Comparison of ENCODE assay signal across 24 cellular contexts in the genomic region with DNA sequence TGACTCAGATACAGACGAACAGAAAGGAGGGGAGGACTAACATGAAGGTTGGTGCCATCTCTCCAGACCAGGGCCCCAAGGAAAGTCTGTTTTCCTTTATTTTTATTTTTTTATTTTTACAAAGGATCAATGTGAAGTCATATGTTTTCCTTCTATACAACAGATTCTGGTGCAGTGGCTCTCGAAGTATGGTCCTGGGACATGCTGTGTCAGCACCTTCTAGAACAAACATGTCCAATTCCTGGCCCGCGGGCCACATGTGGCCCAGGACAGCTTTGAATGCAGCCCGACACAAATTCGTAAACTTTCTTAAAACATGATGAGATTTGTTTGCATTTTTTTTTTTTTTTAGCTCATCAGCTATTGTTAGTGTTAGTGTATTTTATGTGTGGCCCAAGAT.
DNase-seq lines count a peak whose midpoint lies in the region; ATAC-seq, FAIRE-seq and TF ChIP-seq lines count a peak whose summit lies in the region.
"Had no signal": no experiment of that assay in that cellular context is flagged by ENCODE, and none has a peak within 500 bp of the region (broad histone marks: within the 10 kb centered on the region; RNA-seq: fewer than 3 reads in every experiment).

No MANE protein-coding gene starts in this region.

- H3K4me2 ChIP-seq in A549 = no peak overlapping the region
- no peak overlapping the region for H3K4me2 ChIP-seq in K562 (ENCODE audit: insufficient read depth, low read length)
- H3K4me2 ChIP-seq in smooth muscle cell = peak overlapping the region; percentile 58

- no peak for ATAC-seq in A549
- ATAC-seq in K562 = no peak
- no peak for ATAC-seq in HG03439 (IDR thresholded peaks at IDR 0.05; ENCODE audit: unreplicated experiment)
- no peak for ATAC-seq in HG02678 (IDR thresholded peaks at IDR 0.05; ENCODE audit: unreplicated experiment)
- ATAC-seq: CD8-positive, alpha-beta T cell had no signal

- no peaks in the 10 kb centered on the region for H3K79me2 ChIP-seq in K562 (ENCODE audit: control insufficient read depth, insufficient read depth, low read length)
- H3K79me2 ChIP-seq in smooth muscle cell (ENCODE audit: low read depth) = no peaks in the 10 kb centered on the region

- CTCF ChIA-PET in A549 (lab: Yijun Ruan, JAX) = no interaction called here
- CTCF ChIA-PET in K562 (lab: Yijun Ruan, JAX; ENCODE audit: low intra/inter-chr PET ratio) = no interaction called here

- H3K27ac ChIP-seq in A549 (no peak overlapping the region), K562 (ENCODE audit: extremely low read depth, low read depth, low read length) (no peak overlapping the region), smooth muscle cell (ENCODE audit: low read depth) (peak overlapping the region; percentile 78)
- H3K27ac ChIP-seq: BLaER1, C4-2B had no signal

- TF ChIP-seq EP300 in A549 (IDR thresholded peaks at IDR 0.05) = no peak
- TF ChIP-seq EP300 in K562 (IDR thresholded peaks at IDR 0.05; ENCODE audit: low read length) = no peak

- H3K9me3 ChIP-seq in A549 = no peaks in the 10 kb centered on the region
- no peaks in the 10 kb centered on the region for H3K9me3 ChIP-seq in K562 (replicated peaks; ENCODE audit: control insufficient read depth, insufficient read depth, low read depth, low read length)
- H3K9me3 ChIP-seq in smooth muscle cell (replicated peaks; ENCODE audit: low read depth) = no peaks in the 10 kb centered on the region
- H3K9me3 ChIP-seq: BLaER1, Caco-2, HAP-1 had no signal

- H3K9ac ChIP-seq in K562 (ENCODE audit: insufficient read depth in 1 of 2, low read depth in 2 of 2, low read length in 2 of 2) (no peak overlapping the region), smooth muscle cell (ENCODE audit: low read depth) (no peak overlapping the region)
- H3K9ac ChIP-seq: BLaER1 had no signal

- peak overlapping the region; percentile 42; the same call in 1 of the 2 replicates for H3K27ac Mint-ChIP-seq in HFFc6
- H3K27ac Mint-ChIP-seq: B cell; CD4-positive, CD25-positive, alpha-beta regulatory T cell; CD8-positive, alpha-beta T cell had no signal

- H3K4me3 ChIP-seq in A549 = no peak overlapping the region
- H3K4me3 ChIP-seq in K562 = no peak overlapping the region
- H3K4me3 ChIP-seq in smooth muscle cell = no peak overlapping the region
- H3K4me3 ChIP-seq: BLaER1, HAP-1 had no signal

- DNase-seq in A549 (ENCODE audit: low read depth in 1 of 2, low spot score in 1 of 2) (no peak), HFFc6 (no peak), K562 (ENCODE audit: extremely low read depth in 1 of 4, low spot score in 3 of 4) (no peak), smooth muscle cell (lab: John Stamatoyannopoulos, UW; ENCODE audit: unreplicated experiment) (no peak), D341Med (ENCODE audit: low spot score) (no peak)
- DNase-seq: 8988T; Caco-2; CD4-positive, CD25-positive, alpha-beta regulatory T cell; CD8-positive, alpha-beta T cell; DMS 273 treated with DMSO at 0.1 percent for 48 hours; DMS79; EL; GF-D8; GOT3 had no signal

- POLR2A ChIA-PET in A549 (lab: Yijun Ruan, JAX) = no interaction called here
- POLR2A ChIA-PET in K562 (lab: Yijun Ruan, JAX) = no interaction called here

- FAIRE-seq in A549 (lab: Jason Lieb, UNC) (no peak), K562 (lab: Jason Lieb, UNC) (no peak)
- FAIRE-seq: D721Med, GM12891, GM18507, H54 had no signal

- WGBS in A549 (ENCODE audit: missing lambda C conversion rate) = 74% methylated on average over 6 of the region's 6 CpGs
- WGBS in K562 (ENCODE audit: insufficient coverage, low coverage, missing lambda C conversion rate) = 34% methylated on average over 6 of the region's 6 CpGs
- WGBS in smooth muscle cell (ENCODE audit: low lambda C conversion rate) = 80% methylated on average over 6 of the region's 6 CpGs

- TF ChIP-seq CTCF in A549 (IDR thresholded peaks at IDR 0.05) = no peak
- no peak for TF ChIP-seq CTCF in HFFc6 (IDR thresholded peaks at IDR 0.05)
- TF ChIP-seq CTCF in K562 (IDR thresholded peaks at IDR 0.05 in 2 of 3, conservative IDR thresholded peaks at IDR 0.05 in 1 of 3; ENCODE audit: insufficient read depth in 2 of 3, low read depth in 1 of 3, low read length in 3 of 3) = no peak
- no peak for TF ChIP-seq CTCF in smooth muscle cell (IDR thresholded peaks at IDR 0.05; ENCODE audit: borderline replicate concordance, insufficient read depth, poor library complexity, severe bottlenecking)

- TF ChIP-seq RAD21 in A549 (conservative IDR thresholded peaks at IDR 0.05 in 1 of 2, IDR thresholded peaks at IDR 0.05 in 1 of 2) (no peak), K562 (CRISPR knock-in tag; conservative IDR thresholded peaks at IDR 0.05 in 1 of 2, IDR thresholded peaks at IDR 0.05 in 1 of 2) (no peak)

- H3K36me3 Mint-ChIP-seq in HFFc6 (ENCODE audit: low read depth) = peaks cover 30% of the 10 kb centered on the region
- H3K36me3 Mint-ChIP-seq: CD4-positive, CD25-positive, alpha-beta regulatory T cell had no signal

- H3K4me1 ChIP-seq in A549 = no peaks in the 10 kb centered on the region
- H3K4me1 ChIP-seq in K562 (replicated peaks in 1 of 2; ENCODE audit: control insufficient read depth in 2 of 2, insufficient read depth in 2 of 2, low read length in 2 of 2) = peaks cover 0 to 4% of the 10 kb centered on the region in 2 experiments; a peak in 1 of 5 replicates
- peaks cover 9% of the 10 kb centered on the region for H3K4me1 ChIP-seq in smooth muscle cell (ENCODE audit: low read depth)
- H3K4me1 ChIP-seq: HAP-1 had no signal

- H3K27me3 ChIP-seq in K562 (ENCODE audit: control insufficient read depth in 2 of 2, insufficient read depth in 2 of 2, low read length in 2 of 2) (no peaks in the 10 kb centered on the region), smooth muscle cell (ENCODE audit: low read depth) (no peaks in the 10 kb centered on the region)
- H3K27me3 ChIP-seq: BLaER1 had no signal

- peaks cover 66% of the 10 kb centered on the region for H3K4me1 Mint-ChIP-seq in HFFc6 (ENCODE audit: low read depth)
- H3K4me1 Mint-ChIP-seq: CD4-positive, CD25-positive, alpha-beta regulatory T cell had no signal

- no peak overlapping the region for H2AFZ ChIP-seq in K562 (ENCODE audit: low read depth, low read length)
- H2AFZ ChIP-seq in smooth muscle cell (ENCODE audit: low read depth) = no peak overlapping the region

- intact Hi-C loops in K562 (cut with micrococcal nuclease) = loop anchor here (10.0 kb wide), 2 partner anchors 165 to 205 kb away; no protein-coding TSS in a partner anchor

- no peaks in the 10 kb centered on the region for H3K9me1 ChIP-seq in K562 (ENCODE audit: control insufficient read depth, insufficient read depth, low read length)

- H3K36me3 ChIP-seq in K562 (ENCODE audit: control insufficient read depth, insufficient read depth, low read length) (no peaks in the 10 kb centered on the region), smooth muscle cell (ENCODE audit: low read depth) (no peaks in the 10 kb centered on the region)
- H3K36me3 ChIP-seq: HAP-1 had no signal

- in situ Hi-C loops in K562 (cut with MboI) = loop anchor here (10.0 kb wide), 2 partner anchors 315 to 475 kb away; no protein-coding TSS in a partner anchor

- no TSS peak for BruUV-seq in K562 (replicated peaks; lab: Mats Ljungman, UMichigan)

- no peak overlapping the region for H3K4me3 Mint-ChIP-seq in HFFc6
- H3K4me3 Mint-ChIP-seq: B cell; CD4-positive, CD25-positive, alpha-beta regulatory T cell; CD8-positive, alpha-beta T cell had no signal

- peaks cover 6% of the 10 kb centered on the region for H3K9me3 Mint-ChIP-seq in HFFc6
- H3K9me3 Mint-ChIP-seq: CD4-positive, CD25-positive, alpha-beta regulatory T cell; CD8-positive, alpha-beta T cell had no signal

- no peak for TF ChIP-seq POLR2A in A549 (IDR thresholded peaks at IDR 0.05; ENCODE audit: low read length)
- no peak for TF ChIP-seq POLR2A in K562 (conservative IDR thresholded peaks at IDR 0.05)

- peaks cover 22% of the 10 kb centered on the region for H3F3A ChIP-seq in smooth muscle cell (ENCODE audit: low read depth)

- H4K20me1 ChIP-seq in K562 (replicated peaks; ENCODE audit: control insufficient read depth, insufficient read depth, low read length) (no peaks in the 10 kb centered on the region), smooth muscle cell (ENCODE audit: low read depth) (no peaks in the 10 kb centered on the region)
- H4K20me1 ChIP-seq: BLaER1 had no signal

- H3K27me3 Mint-ChIP-seq in HFFc6 (ENCODE audit: insufficient read depth) = no peaks in the 10 kb centered on the region; the same call in 1 of the 2 replicates
- H3K27me3 Mint-ChIP-seq: B cell had no signal

TF ChIP-seq in A549, 52 proteins besides CTCF, POLR2A, EP300 and RAD21:
- peak; percentile 12 for TF ChIP-seq MAFK (IDR thresholded peaks at IDR 0.05; ENCODE audit: partially characterized antibody)
- no peak for TF ChIP-seq CEBPB (IDR thresholded peaks at IDR 0.05)
- no peak for TF ChIP-seq CHD4 (IDR thresholded peaks at IDR 0.05; ENCODE audit: borderline replicate concordance)

TF ChIP-seq in K562, 482 proteins besides CTCF, POLR2A, EP300 and RAD21:
- TF ChIP-seq MAFG (tag; conservative IDR thresholded peaks at IDR 0.05) (peak; percentile 47; the same call in 1 of the 2 replicates), MAFF (IDR thresholded peaks at IDR 0.05; ENCODE audit: low read length) (0 out of 2 replicates have a peak, but pooled peaks have one; percentile 7), C11orf30 (IDR thresholded peaks at IDR 0.05; ENCODE audit: low read depth) (peak; percentile 62; the same call in 1 of the 2 replicates), HOXB6 (CRISPR knock-in tag; IDR thresholded peaks at IDR 0.05; ENCODE audit: borderline replicate concordance) (no peak), ZNF316 (IDR thresholded peaks at IDR 0.05) (peak; percentile 61)

Comparison
In these comparisons a context has a peak if more than half of its experiments do, and no peak if none do; other contexts are left out.
1. Of the 35 proteins assayed by ChIP-seq in both K562 and A549: peak only in K562: none; only in A549: MAFK; in both: none; in neither: 34.